8 cellular contexts compared by ENCODE assay signal in the genomic region with DNA sequence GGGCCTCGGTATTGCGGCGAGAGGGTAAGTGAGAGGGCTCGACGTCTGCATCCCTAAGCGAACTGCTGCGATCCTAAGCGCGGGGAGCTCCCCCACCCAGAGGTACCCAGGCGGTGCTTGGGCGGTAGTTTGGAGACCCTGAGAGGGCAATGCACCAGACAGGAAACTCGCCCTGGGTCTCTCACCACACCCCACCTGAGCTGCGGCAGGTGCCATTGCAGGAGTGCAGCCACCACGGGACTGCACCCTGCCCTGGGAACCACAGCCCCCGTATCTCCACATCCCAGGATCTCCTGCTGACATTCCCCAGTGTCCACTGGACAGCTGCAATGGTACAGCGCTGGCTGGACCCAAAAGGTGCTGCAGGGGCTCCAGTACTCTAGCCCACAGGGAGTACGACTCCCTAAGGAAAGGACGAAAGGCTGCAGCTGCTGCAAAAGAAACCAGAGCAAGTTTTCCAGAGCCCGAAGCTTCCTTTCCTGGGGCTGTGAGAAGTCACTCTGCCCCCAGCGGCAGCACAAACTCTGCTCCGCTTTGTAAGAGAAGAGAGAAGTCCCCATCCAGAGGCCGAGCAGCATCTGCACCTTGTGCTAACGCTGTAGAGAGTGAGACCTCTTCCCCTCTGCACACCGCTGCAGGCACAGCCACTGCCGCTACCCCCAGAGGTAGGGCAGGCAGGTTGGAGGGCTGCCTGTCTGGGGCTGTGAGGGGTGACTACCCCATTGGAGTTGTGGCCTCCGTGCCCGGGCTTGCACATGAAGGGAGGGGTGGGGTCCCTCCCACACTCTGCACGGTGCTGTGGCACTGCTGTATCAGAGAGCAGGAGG. TPM values are rescaled to one million over a fixed set of nuclear protein-coding genes. Genes with fewer than 3 reads are reported as not detected.
DNase-seq lines count a peak whose midpoint lies in the region; ATAC-seq, FAIRE-seq and TF ChIP-seq lines count a peak whose summit lies in the region.

No MANE protein-coding gene starts in this region.

- peaks cover 3% of the 10 kb centered on the region; the same call in 1 of the 3 replicates for H3K9me3 ChIP-seq in A549
- no peaks in the 10 kb centered on the region for H3K9me3 ChIP-seq in fibroblast of lung (ENCODE audit: control insufficient read depth, insufficient read depth, low read depth, low read length)
- no peaks in the 10 kb centered on the region for H3K9me3 ChIP-seq in muscle layer of colon (ENCODE audit: low read length)

- peak; percentile 77 to 80 for DNase-seq in A549 (ENCODE audit: low read depth in 1 of 2, low spot score in 1 of 2)
- DNase-seq in NCI-H2227 treated with DMSO at 0.1 percent for 48 hours (lab: John Stamatoyannopoulos, UW), result peak; percentile 14
- DNase-seq in activated CD8-positive, alpha-beta memory T cell treated with anti-CD3 and anti-CD28 coated beads, Interleukin-2, amount 50 U/mL, for 48 hours, result peak; percentile 65
- peak; percentile 59 to 74 for DNase-seq in fibroblast of lung (ENCODE audit: low read depth in 2 of 2)
- peak in 40 of 49 donors; percentile 2 to 60 (median 20) for DNase-seq in substantia nigra (lab: John Stamatoyannopoulos, UW)

- no peak overlapping the region for H3K9ac ChIP-seq in fibroblast of lung (ENCODE audit: insufficient read depth, low read length)
- no peak overlapping the region for H3K9ac ChIP-seq in muscle layer of colon (ENCODE audit: low read length)

- CTCF ChIA-PET in A549 (lab: Yijun Ruan, JAX), result interaction anchor here (0.6 to 5.7 kb wide), 28 partner anchors 9 to 634 kb away, joined by 3 to 125 read pairs (median 4); partner anchors contain the start of genes PPM1H and USP15

- H3K4me1 ChIP-seq in A549, result 0 out of 3 replicates have a peak, but pooled peaks cover 3% of the 10 kb centered on the region
- peaks cover 2% of the 10 kb centered on the region for H3K4me1 ChIP-seq in fibroblast of lung (ENCODE audit: control insufficient read depth, extremely low read depth, insufficient read depth, low read length)
- no peaks in the 10 kb centered on the region for H3K4me1 ChIP-seq in muscle layer of colon (ENCODE audit: insufficient read depth, low read length)

- WGBS in A549 (ENCODE audit: missing lambda C conversion rate), result 14% methylated on average over 26 of the region's 28 CpGs

- TF ChIP-seq EP300 in A549 (IDR thresholded peaks at IDR 0.05), result no peak

- H3K27me3 ChIP-seq in fibroblast of lung (ENCODE audit: control insufficient read depth, insufficient read depth, low read length), result peaks cover 3% of the 10 kb centered on the region
- H3K27me3 ChIP-seq in muscle layer of colon (ENCODE audit: control insufficient read depth in 1 of 2, insufficient read depth in 2 of 2, low read length in 2 of 2), result peaks cover 0 to 14% of the 10 kb centered on the region in 2 donors

- H3K4me2 ChIP-seq in A549 (peak overlapping the region; percentile 88), fibroblast of lung (ENCODE audit: extremely low read depth, insufficient read depth, low read length) (peak overlapping the region; percentile 54)

- H2AFZ ChIP-seq in fibroblast of lung (ENCODE audit: low read length), result peak overlapping the region; percentile 35

- peak; percentile 13 for FAIRE-seq in A549 (lab: Jason Lieb, UNC)

- H3K36me3 ChIP-seq in fibroblast of lung (ENCODE audit: control insufficient read depth, insufficient read depth, low read length) (no peaks in the 10 kb centered on the region), muscle layer of colon (ENCODE audit: insufficient read depth, low read length) (no peaks in the 10 kb centered on the region)

- peak; percentile 93 to 96 for ATAC-seq in A549
- ATAC-seq in GM18499 (IDR thresholded peaks at IDR 0.05; ENCODE audit: insufficient read depth, unreplicated experiment), result peak; percentile 73
- ATAC-seq in HG02970 (IDR thresholded peaks at IDR 0.05; ENCODE audit: low FRiP score, unreplicated experiment), result peak; percentile 51

- TF ChIP-seq CTCF in A549 (IDR thresholded peaks at IDR 0.05) (peak; percentile 61), fibroblast of lung (conservative IDR thresholded peaks at IDR 0.05 in 1 of 2, IDR thresholded peaks at IDR 0.05 in 1 of 2; ENCODE audit: low read depth in 1 of 2, low read length in 2 of 2) (peak; percentile 63 to 79)

- H3K79me2 ChIP-seq in fibroblast of lung (ENCODE audit: control insufficient read depth, insufficient read depth, low read length), result no peaks in the 10 kb centered on the region

- peak; percentile 36 to 42; a peak in 4 of 5 replicates for TF ChIP-seq RAD21 in A549 (conservative IDR thresholded peaks at IDR 0.05 in 1 of 2, IDR thresholded peaks at IDR 0.05 in 1 of 2)

- POLR2A ChIA-PET in A549 (lab: Yijun Ruan, JAX), result interaction anchor here (0.6 to 1.8 kb wide), 5 partner anchors 32 to 633 kb away, joined by 3 to 7 read pairs (median 3); partner anchors contain the start of gene USP15

- H3K27ac ChIP-seq in A549 (peak overlapping the region; percentile 0 to 49; a peak in 5 of 6 replicates), fibroblast of lung (ENCODE audit: insufficient read depth, low read length) (no peak overlapping the region), muscle layer of colon (ENCODE audit: low read depth, low read length) (no peak overlapping the region), substantia nigra (ENCODE audit: low read depth, low read length, poor library complexity, severe bottlenecking) (no peak overlapping the region)

- TF ChIP-seq POLR2A in A549 (IDR thresholded peaks at IDR 0.05; ENCODE audit: low read length), result no peak

- H4K20me1 ChIP-seq in fibroblast of lung (ENCODE audit: control insufficient read depth, extremely low read depth, insufficient read depth, low read length), result no peaks in the 10 kb centered on the region

- H3K4me3 ChIP-seq in A549 (peak overlapping the region; percentile 51), fibroblast of lung (replicated peaks in 1 of 4; ENCODE audit: control extremely low read depth in 1 of 4, insufficient read depth in 1 of 4, low read depth in 3 of 4, low read length in 4 of 4) (peak overlapping the region; percentile 38 to 70 (median 49)), muscle layer of colon (ENCODE audit: low read depth in 1 of 2, low read length in 2 of 2) (peak overlapping the region; percentile 62 to 89)

TF ChIP-seq in A549, 52 proteins besides CTCF, POLR2A, EP300 and RAD21:
- TF ChIP-seq ESRRA (IDR thresholded peaks at IDR 0.05; ENCODE audit: borderline replicate concordance, low read length) (no peak), SMC3 (IDR thresholded peaks at IDR 0.05) (peak; percentile 33; the same call in 1 of the 3 replicates)
- TF ChIP-seq, protein P1, sequence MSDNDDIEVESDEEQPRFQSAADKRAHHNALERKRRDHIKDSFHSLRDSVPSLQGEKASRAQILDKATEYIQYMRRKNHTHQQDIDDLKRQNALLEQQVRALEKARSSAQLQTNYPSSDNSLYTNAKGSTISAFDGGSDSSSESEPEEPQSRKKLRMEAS (IDR thresholded peaks at IDR 0.05), result 0 out of 2 replicates have a peak, but pooled peaks have one; percentile 29

RNA-seq across cellular contexts. Expression of gene MON2, which starts 31.1 kb away (rescaled TPM):
- 27.7 and 52.7 TPM in 2 replicates for polyA plus RNA-seq in A549 (2011; rRNA removed)
- 3.4 and 3.6 TPM in 2 replicates for polyA plus RNA-seq in A549 (2012; cell fraction: cytosol; rRNA removed)
- 7.6 and 13.7 TPM in 2 replicates for polyA plus RNA-seq in A549 (2012; cell fraction: nucleus; rRNA removed)
- 17.1 to 18.9 TPM (median 18.8 TPM) in 3 replicates for polyA plus RNA-seq in A549 (2017; fragmentation: RNase III; extraction: RNeasy Plus Mini Kit Qiagen cat#74134 plus additional on column Dnase treatment)
- 34.1 and 39.4 TPM in 2 replicates for polyA minus RNA-seq in A549 (2011; rRNA and poly(A)+ RNA removed)
- total RNA-seq in fibroblast of lung, result 28.2 and 43.8 TPM in 2 replicates
- polyA plus RNA-seq in fibroblast of lung, result 8.5 and 12.3 TPM in 2 replicates
- 14.1 and 19.2 TPM in 2 replicates for polyA plus RNA-seq in fibroblast of lung (2012)
- 12.5 and 23.8 TPM in 2 replicates for polyA minus RNA-seq in fibroblast of lung (ENCODE audit: low replicate concordance)

Comparison
In these comparisons a context has a peak if more than half of its experiments do, and no peak if none do; other contexts are left out.
1. DNase-seq: peak in every context shown above with its lines; median percentile 78 in A549; 66 in fibroblast of lung; 65 in activated CD8-positive, alpha-beta memory T cell treated with anti-CD3 and anti-CD28 coated beads, Interleukin-2, amount 50 U/mL, for 48 hours; 20 in substantia nigra; 14 in NCI-H2227 treated with DMSO at 0.1 percent for 48 hours.
2. H3K27ac ChIP-seq: peak in A549 (2 of 2); none in fibroblast of lung (single experiment), muscle layer of colon (single experiment) and substantia nigra (single experiment).
3. Peak in every context shown above with its lines, with median percentiles within 50 percentile points of each other: ATAC-seq and H3K4me3 ChIP-seq.